ENCODE assay signal across 27 cellular contexts in the genomic region with DNA sequence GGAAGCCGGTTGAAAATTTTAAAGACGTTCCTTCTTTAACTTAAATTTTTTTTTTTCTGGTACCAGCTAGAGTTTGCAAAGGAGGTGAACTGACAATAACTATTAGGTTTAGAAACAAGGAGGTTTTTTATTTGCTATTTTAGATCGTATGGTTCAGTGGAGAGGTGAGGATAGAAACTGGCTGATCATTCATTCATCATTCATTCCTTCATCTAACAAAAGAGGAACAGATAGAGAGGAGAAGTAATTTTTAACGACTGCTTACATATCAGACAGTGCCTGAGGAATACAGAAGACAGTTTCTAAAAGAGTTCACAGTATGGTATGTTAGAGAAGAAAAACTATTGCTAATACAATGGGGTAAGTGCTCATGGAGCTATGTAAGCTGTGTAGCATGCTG.
"Had no signal": no experiment of that assay in that cellular context is flagged by ENCODE, and none has a peak within 500 bp of the region (broad histone marks: within the 10 kb centered on the region; RNA-seq: fewer than 3 reads in every experiment).

No MANE protein-coding gene starts in this region.

- H3K36me3 ChIP-seq: breast epithelium, cardiac muscle cell had no signal

- H3K27me3 Mint-ChIP-seq: activated CD4-positive, alpha-beta memory T cell treated with anti-CD3 and anti-CD28 coated beads, Interleukin-2, amount 10 ng/mL, durations not matched to agents 7 days and 5 days; activated CD4-positive, alpha-beta T cell treated with anti-CD3 and anti-CD28 coated beads, Interleukin-2, amount 10 ng/mL, durations not matched to agents 7 days and 5 days; activated naive CD4-positive, alpha-beta T cell treated with anti-CD3 and anti-CD28 coated beads, Interleukin-2, amount 10 ng/mL, durations not matched to agents 7 days and 5 days; activated naive CD8-positive, alpha-beta T cell treated with anti-CD3 and anti-CD28 coated beads, Interleukin-2, amount 10 ng/mL, durations not matched to agents 7 days and 5 days; activated T-cell treated with anti-CD3 and anti-CD28 coated beads, Interleukin-2, amount 50 U/mL, for 24 hours; brain had no signal

- H3K4me3 Mint-ChIP-seq: activated CD4-positive, alpha-beta memory T cell treated with anti-CD3 and anti-CD28 coated beads, Interleukin-2, amount 10 ng/mL, durations not matched to agents 7 days and 5 days; activated CD4-positive, alpha-beta T cell treated with anti-CD3 and anti-CD28 coated beads for 36 hours; activated CD4-positive, alpha-beta T cell treated with anti-CD3 and anti-CD28 coated beads, Interleukin-2, amount 10 ng/mL, durations not matched to agents 7 days and 5 days; activated naive CD4-positive, alpha-beta T cell treated with anti-CD3 and anti-CD28 coated beads, Interleukin-2, amount 10 ng/mL, durations not matched to agents 7 days and 5 days; activated naive CD8-positive, alpha-beta T cell treated with anti-CD3 and anti-CD28 coated beads, Interleukin-2, amount 10 ng/mL, durations not matched to agents 7 days and 5 days; activated T-cell treated with anti-CD3 and anti-CD28 coated beads, Interleukin-2, amount 50 U/mL, for 24 hours; activated T-cell treated with anti-CD3 and anti-CD28 coated beads, Interleukin-2, amount 50 U/mL, for 72 hours; brain had no signal

- H3K9me3 Mint-ChIP-seq: activated CD4-positive, alpha-beta memory T cell treated with anti-CD3 and anti-CD28 coated beads, Interleukin-2, amount 10 ng/mL, durations not matched to agents 7 days and 5 days; activated CD4-positive, alpha-beta T cell treated with anti-CD3 and anti-CD28 coated beads, Interleukin-2, amount 10 ng/mL, durations not matched to agents 7 days and 5 days; activated naive CD4-positive, alpha-beta T cell treated with anti-CD3 and anti-CD28 coated beads, Interleukin-2, amount 10 ng/mL, durations not matched to agents 7 days and 5 days; activated naive CD4-positive, alpha-beta T cell treated with anti-CD3 and anti-CD28 coated beads, Interleukin-2, amount 50 U/mL, for 72 hours; activated naive CD8-positive, alpha-beta T cell treated with anti-CD3 and anti-CD28 coated beads, Interleukin-2, amount 10 ng/mL, durations not matched to agents 7 days and 5 days; activated T-cell treated with anti-CD3 and anti-CD28 coated beads, Interleukin-2, amount 50 U/mL, for 24 hours; activated T-cell treated with anti-CD3 and anti-CD28 coated beads, Interleukin-2, amount 50 U/mL, for 72 hours; brain had no signal

- H3K4me1 ChIP-seq: ascending aorta, breast epithelium had no signal

- ATAC-seq: activated CD4-positive, alpha-beta T cell treated with anti-CD3 and anti-CD28 coated beads for 36 hours; activated naive CD4-positive, alpha-beta T cell treated with anti-CD3 and anti-CD28 coated beads, Interleukin-2, amount 50 U/mL, for 72 hours; activated T-cell treated with anti-CD3 and anti-CD28 coated beads, Interleukin-2, amount 50 U/mL, for 72 hours had no signal

- H3K36me3 Mint-ChIP-seq: activated naive CD4-positive, alpha-beta T cell treated with anti-CD3 and anti-CD28 coated beads, Interleukin-2, amount 50 U/mL, for 72 hours; brain had no signal

- DNase-seq: activated CD4-positive, alpha-beta memory T cell treated with anti-CD3 and anti-CD28 coated beads, Interleukin-2, amount 10 ng/mL, durations not matched to agents 7 days and 5 days; activated CD4-positive, alpha-beta T cell treated with anti-CD3 and anti-CD28 coated beads for 36 hours; activated CD4-positive, alpha-beta T cell treated with anti-CD3 and anti-CD28 coated beads, Interleukin-2, amount 10 ng/mL, durations not matched to agents 7 days and 5 days; activated CD4-positive, alpha-beta T cell treated with anti-CD3 and anti-CD28 coated beads, Interleukin-2, amount 50 U/mL, for 4 hours; activated CD4-positive, CD25-positive, alpha-beta regulatory T cell; activated CD4-positive, CD25-positive, alpha-beta regulatory T cell treated with anti-CD3 and anti-CD28 coated beads, Interleukin-2, amount 50 U/mL, for 72 hours; activated CD8-positive, alpha-beta memory T cell treated with anti-CD3 and anti-CD28 coated beads, Interleukin-2, amount 50 U/mL, for 48 hours; activated gamma-delta T cell; activated naive CD4-positive, alpha-beta T cell; activated naive CD4-positive, alpha-beta T cell treated with anti-CD3 and anti-CD28 coated beads, Interleukin-2, amount 10 ng/mL, durations not matched to agents 7 days and 5 days; activated naive CD8-positive, alpha-beta T cell treated with anti-CD3 and anti-CD28 coated beads, Interleukin-2, amount 10 ng/mL, durations not matched to agents 7 days and 5 days; activated T-cell treated with anti-CD3 and anti-CD28 coated beads for 4 hours; activated T-cell treated with anti-CD3 and anti-CD28 coated beads, Interleukin-2, amount 50 U/mL, for 24 hours; activated T-cell treated with anti-CD3 and anti-CD28 coated beads, Interleukin-2, amount 50 U/mL, for 72 hours; central memory CD4-positive, alpha-beta T cell; cerebellar nuclear complex; colonic mucosa; effector CD8-positive, alpha-beta T cell; esophagus squamous epithelium; head of caudate nucleus; T-helper 2 cell had no signal

- H3K27ac ChIP-seq: ascending aorta, breast epithelium, cardiac muscle cell, colonic mucosa, epithelial cell of prostate, esophagus squamous epithelium had no signal

- H3K4me3 ChIP-seq: ascending aorta, breast epithelium, cardiac muscle cell, colonic mucosa, esophagus squamous epithelium had no signal

- H3K9me3 ChIP-seq: ascending aorta, breast epithelium, colonic mucosa, esophagus squamous epithelium had no signal

- H3K27me3 ChIP-seq: ascending aorta, breast epithelium, cardiac muscle cell, colonic mucosa, esophagus squamous epithelium had no signal

- H3K27ac Mint-ChIP-seq: activated CD4-positive, alpha-beta memory T cell treated with anti-CD3 and anti-CD28 coated beads, Interleukin-2, amount 10 ng/mL, durations not matched to agents 7 days and 5 days; activated CD4-positive, alpha-beta T cell treated with anti-CD3 and anti-CD28 coated beads for 36 hours; activated CD4-positive, alpha-beta T cell treated with anti-CD3 and anti-CD28 coated beads, Interleukin-2, amount 10 ng/mL, durations not matched to agents 7 days and 5 days; activated naive CD4-positive, alpha-beta T cell treated with anti-CD3 and anti-CD28 coated beads, Interleukin-2, amount 10 ng/mL, durations not matched to agents 7 days and 5 days; activated naive CD4-positive, alpha-beta T cell treated with anti-CD3 and anti-CD28 coated beads, Interleukin-2, amount 50 U/mL, for 72 hours; activated naive CD8-positive, alpha-beta T cell treated with anti-CD3 and anti-CD28 coated beads, Interleukin-2, amount 10 ng/mL, durations not matched to agents 7 days and 5 days; activated T-cell treated with anti-CD3 and anti-CD28 coated beads, Interleukin-2, amount 50 U/mL, for 24 hours; activated T-cell treated with anti-CD3 and anti-CD28 coated beads, Interleukin-2, amount 50 U/mL, for 72 hours; brain had no signal
